ENCODE assay signal across 10 cellular contexts in genomic region chr17:31389673-31390381, GRCh38. TPM values are rescaled to one million over a fixed set of nuclear protein-coding genes. Genes with fewer than 3 reads are reported as not detected.
A peak's percentile ranks its signal among the peaks of the same experiment; 100 is the strongest.
DNase-seq lines count a peak whose midpoint lies in the region; ATAC-seq and TF ChIP-seq lines count a peak whose summit lies in the region.
"Had no signal": no experiment of that assay in that cellular context is flagged by ENCODE, and none has a peak within 500 bp of the region (broad histone marks: within the 10 kb centered on the region; RNA-seq: fewer than 3 reads in every experiment).

No MANE protein-coding gene starts in this region.

- H3K9me2 ChIP-seq in OCI-LY7 (ENCODE audit: insufficient read depth, low read length), result no peaks in the 10 kb centered on the region

- no peaks in the 10 kb centered on the region for H4K20me1 ChIP-seq in OCI-LY7 (ENCODE audit: insufficient read depth, low read length)

- H2AFZ ChIP-seq in OCI-LY7 (ENCODE audit: low read length), result no peak overlapping the region

- CTCF ChIA-PET in OCI-LY7 (lab: Charles Lee; ENCODE audit: unreplicated experiment), result no interaction called here

- no peak overlapping the region for H3K4me3 Mint-ChIP-seq in endothelial cell (ENCODE audit: unreplicated experiment)
- H3K4me3 Mint-ChIP-seq in stimulated activated naive CD8-positive, alpha-beta T cell treated with anti-CD3 and anti-CD28 coated beads, Interleukin-15, amount 100 ng/mL, for 72 hours, result peak overlapping the region; percentile 38 to 45

- peak; percentile 55 for DNase-seq in activated CD8-positive, alpha-beta memory T cell treated with anti-CD3 and anti-CD28 coated beads for 24 hours
- DNase-seq in activated CD8-positive, alpha-beta memory T cell treated with anti-CD3 and anti-CD28 coated beads, Interleukin-2, amount 50 U/mL, for 4 hours, result no peak
- DNase-seq in OCI-LY7 (ENCODE audit: low spot score) (no peak), endothelial cell (ENCODE audit: low spot score) (no peak), HuH-7.5 (ENCODE audit: low spot score) (no peak), AG08395 (ENCODE audit: low spot score) (no peak)
- no peak for DNase-seq in stimulated activated naive CD8-positive, alpha-beta T cell treated with anti-CD3 and anti-CD28 coated beads, Interleukin-15, amount 100 ng/mL, for 72 hours
- DNase-seq: AML-193, foreskin keratinocyte had no signal

- no peaks in the 10 kb centered on the region for H3K79me2 ChIP-seq in OCI-LY7 (ENCODE audit: insufficient read depth, low read depth, low read length)

- H3K27ac Mint-ChIP-seq in endothelial cell (ENCODE audit: unreplicated experiment), result no peak overlapping the region
- no peak overlapping the region for H3K27ac Mint-ChIP-seq in stimulated activated naive CD8-positive, alpha-beta T cell treated with anti-CD3 and anti-CD28 coated beads, Interleukin-15, amount 100 ng/mL, for 72 hours

- H3K36me3 ChIP-seq in OCI-LY7 (ENCODE audit: insufficient read depth, low read length), result no peaks in the 10 kb centered on the region

- H3K9me3 ChIP-seq in OCI-LY7 (ENCODE audit: low read length), result no peaks in the 10 kb centered on the region

- no peak overlapping the region for H3K4me3 ChIP-seq in OCI-LY7 (ENCODE audit: low read depth, low read length, poor library complexity, severe bottlenecking)

- H3K9me3 Mint-ChIP-seq in endothelial cell (ENCODE audit: unreplicated experiment), result no peaks in the 10 kb centered on the region
- no peaks in the 10 kb centered on the region for H3K9me3 Mint-ChIP-seq in stimulated activated naive CD8-positive, alpha-beta T cell treated with anti-CD3 and anti-CD28 coated beads, Interleukin-15, amount 100 ng/mL, for 72 hours

- BruUV-seq in OCI-LY7 (replicated peaks; lab: Mats Ljungman, UMichigan), result no TSS peak

- POLR2A ChIA-PET in OCI-LY7 (lab: Charles Lee), result no interaction called here

- TF ChIP-seq CTCF in OCI-LY7 (conservative IDR thresholded peaks at IDR 0.05; ENCODE audit: low read length) (peak; percentile 29; the same call in 1 of the 2 replicates), endothelial cell (IDR thresholded peaks at IDR 0.05; ENCODE audit: unreplicated experiment) (peak; percentile 49)

- intact Hi-C loops in OCI-LY7 (cut with micrococcal nuclease; ENCODE audit: unreplicated experiment), result loop anchor here (1.0 to 5.0 kb wide), 2 partner anchors 47 to 135 kb away; no protein-coding TSS in a partner anchor

- H3K36me3 Mint-ChIP-seq in endothelial cell (ENCODE audit: low read depth, unreplicated experiment), result no peaks in the 10 kb centered on the region

- ATAC-seq in stimulated activated naive CD8-positive, alpha-beta T cell treated with anti-CD3 and anti-CD28 coated beads, Interleukin-15, amount 100 ng/mL, for 72 hours, result no peak
- ATAC-seq in GM19035 (IDR thresholded peaks at IDR 0.05; ENCODE audit: unreplicated experiment), result no peak

- peaks cover 22% of the 10 kb centered on the region for H3K27me3 Mint-ChIP-seq in endothelial cell (ENCODE audit: unreplicated experiment)
- peaks cover 53% of the 10 kb centered on the region for H3K27me3 Mint-ChIP-seq in stimulated activated naive CD8-positive, alpha-beta T cell treated with anti-CD3 and anti-CD28 coated beads, Interleukin-15, amount 100 ng/mL, for 72 hours

- no peak overlapping the region for H3K27ac ChIP-seq in OCI-LY7 (ENCODE audit: low read depth, low read length, poor library complexity, severe bottlenecking)
- H3K27ac ChIP-seq: foreskin keratinocyte had no signal

- no peak overlapping the region for H3K4me2 ChIP-seq in OCI-LY7 (ENCODE audit: low read length)

- H3K4me1 ChIP-seq in OCI-LY7 (ENCODE audit: insufficient read depth, low read length, poor library complexity, severe bottlenecking), result no peaks in the 10 kb centered on the region
- H3K4me1 ChIP-seq: foreskin keratinocyte had no signal

- peaks cover 14% of the 10 kb centered on the region for H3K4me1 Mint-ChIP-seq in endothelial cell (ENCODE audit: unreplicated experiment)
- peaks cover 21% of the 10 kb centered on the region for H3K4me1 Mint-ChIP-seq in stimulated activated naive CD8-positive, alpha-beta T cell treated with anti-CD3 and anti-CD28 coated beads, Interleukin-15, amount 100 ng/mL, for 72 hours

RNA-seq across cellular contexts. Expression of gene RAB11FIP4, which starts 1.6 kb away (rescaled TPM):
- 5.8 and 6.3 TPM in 2 replicates for total RNA-seq in OCI-LY7 (2014; rRNA removed; shearing (Covaris generic))
- 14.9 and 15.0 TPM in 2 replicates for total RNA-seq in OCI-LY7 (2022)
- 0.92 TPM for total RNA-seq in endothelial cell (ENCODE audit: unreplicated experiment)
